16 cellular contexts compared by ENCODE assay signal in genomic region chr22:49514656-49515055, GRCh38.
A peak's percentile ranks its signal among the peaks of the same experiment; 100 is the strongest.
DNase-seq lines count a peak whose midpoint lies in the region; ATAC-seq lines count a peak whose summit lies in the region.
"Had no signal": no experiment of that assay in that cellular context is flagged by ENCODE, and none has a peak within 500 bp of the region (broad histone marks: within the 10 kb centered on the region; RNA-seq: fewer than 3 reads in every experiment).

No MANE protein-coding gene starts in this region.

- intact Hi-C loops in sciatic nerve (cut with DNase I) = no loop called here

- no peak for ATAC-seq in sciatic nerve
- ATAC-seq: activated T-helper 17 cell treated with anti-CD3 and anti-CD28 coated beads, Interleukin-2, amount 50 U/mL, for 72 hours; left colon; natural killer cell treated with Interleukin-12 subunit alpha and Interleukin-12 subunit beta and Interleukin-15 and Interleukin-18, amount 100 ng/mL, for 72 hours had no signal

- peak; percentile 2 to 16 for DNase-seq in NCI-H2081 (lab: John Stamatoyannopoulos, UW)
- no peak for DNase-seq in NCI-H2081 treated with DMSO at 0.1 percent for 48 hours (lab: John Stamatoyannopoulos, UW)
- DNase-seq in NCI-H1105 treated with DMSO at 0.1 percent for 48 hours (lab: John Stamatoyannopoulos, UW) = peak; percentile 59
- peak; percentile 45 for DNase-seq in cerebellar cortex (ENCODE audit: low spot score)
- DNase-seq in sciatic nerve (ENCODE audit: low spot score) = peak; percentile 23
- DNase-seq in AG20443 (ENCODE audit: low spot score) = no peak
- DNase-seq in superior temporal gyrus (ENCODE audit: extremely low spot score) = no peak
- no peak for DNase-seq in D341Med (ENCODE audit: low spot score)
- DNase-seq: gastrocnemius medialis, GDM1, left colon, NCI-H187 treated with DMSO at 0.1 percent for 48 hours, NCI-H82, T1000 had no signal

Comparison
In these comparisons a context has a peak if more than half of its experiments do, and no peak if none do; other contexts are left out.
1. DNase-seq: peak in NCI-H2081 (2 of 2), NCI-H1105 treated with DMSO at 0.1 percent for 48 hours (single experiment), cerebellar cortex (single experiment) and sciatic nerve (single experiment); none in NCI-H2081 treated with DMSO at 0.1 percent for 48 hours (single experiment), AG20443 (single experiment), superior temporal gyrus (single experiment) and D341Med (single experiment).